In the genomic region with DNA sequence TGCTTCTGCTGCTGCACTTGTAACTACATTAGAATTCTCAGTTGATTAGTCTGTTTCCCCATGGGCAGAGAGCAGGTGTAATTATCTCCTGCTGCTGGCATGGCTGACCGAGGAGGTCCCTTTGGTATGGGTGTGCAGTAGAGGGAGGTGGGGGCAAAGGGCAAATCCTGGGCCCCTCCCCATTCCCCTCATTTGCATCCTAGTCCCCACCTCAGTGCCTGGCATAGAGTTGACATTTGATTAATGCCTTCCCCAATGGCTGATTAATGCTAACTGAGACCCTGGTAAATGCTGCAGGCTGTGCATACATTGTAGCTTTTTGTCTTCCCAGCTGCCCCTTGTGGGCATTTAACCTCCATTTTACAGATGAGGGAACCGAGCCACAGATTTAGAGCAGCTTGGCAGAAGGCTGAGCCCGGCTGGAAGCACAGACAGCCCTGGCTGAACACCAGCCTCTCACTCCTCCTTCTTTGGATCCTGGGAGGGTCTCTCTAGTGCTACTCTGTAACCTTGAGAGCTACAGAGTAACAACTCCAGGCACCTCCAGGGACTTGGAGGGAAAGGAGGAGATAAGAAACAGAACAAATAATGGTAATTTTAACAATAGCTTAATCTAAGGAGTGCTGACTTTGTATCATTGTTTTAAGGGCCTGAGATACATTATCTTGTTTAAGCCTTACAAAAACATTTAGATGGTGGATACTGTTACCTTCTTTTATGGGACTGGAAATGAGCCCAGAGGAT, we compare ENCODE assay signal across 12 cellular contexts. TPM values are rescaled to one million over a fixed set of nuclear protein-coding genes. Genes with fewer than 3 reads are reported as not detected.
A peak's percentile ranks its signal among the peaks of the same experiment; 100 is the strongest.
DNase-seq lines count a peak whose midpoint lies in the region; ATAC-seq and TF ChIP-seq lines count a peak whose summit lies in the region.
"Had no signal": no experiment of that assay in that cellular context is flagged by ENCODE, and none has a peak within 500 bp of the region (broad histone marks: within the 10 kb centered on the region; RNA-seq: fewer than 3 reads in every experiment).

No MANE protein-coding gene starts in this region.

- peaks cover 86% of the 10 kb centered on the region for H3K4me1 Mint-ChIP-seq in activated B cell treated with CpG ODN at 0.5 μM for 24 hours
- H3K4me1 Mint-ChIP-seq in nephron, result peaks cover 36% of the 10 kb centered on the region

- dilution Hi-C loops in mammary epithelial cell (cut with HindIII; ENCODE audit: low sequenced_read_pairs), result no loop called here

- H3K79me2 ChIP-seq in mammary epithelial cell (ENCODE audit: insufficient read depth, low read length), result no peaks in the 10 kb centered on the region
- no peaks in the 10 kb centered on the region for H3K79me2 ChIP-seq in PC-3 (ENCODE audit: low read length)

- H3K4me1 ChIP-seq in mammary epithelial cell (ENCODE audit: insufficient read depth, low read length) (peaks cover 6% of the 10 kb centered on the region), PC-3 (ENCODE audit: insufficient read depth, low read length) (no peaks in the 10 kb centered on the region; the same call in 1 of the 2 replicates)

- H3K9me3 ChIP-seq in mammary epithelial cell (replicated peaks; ENCODE audit: insufficient read depth, low read length) (no peaks in the 10 kb centered on the region), PC-3 (ENCODE audit: low read length) (no peaks in the 10 kb centered on the region)

- TF ChIP-seq CTCF in activated B cell treated with CpG ODN at 0.5 μM for 24 hours (IDR thresholded peaks at IDR 0.05) (no peak), nephron (IDR thresholded peaks at IDR 0.05; ENCODE audit: unreplicated experiment in 3 of 3) (no peak), mammary epithelial cell (conservative IDR thresholded peaks at IDR 0.05 in 1 of 2, IDR thresholded peaks at IDR 0.05 in 1 of 2; ENCODE audit: extremely low read depth in 1 of 2, insufficient read depth in 1 of 2, low read depth in 1 of 2, low read length in 2 of 2) (no peak), PC-3 (conservative IDR thresholded peaks at IDR 0.05; ENCODE audit: low read depth, low read length) (no peak)

- H3K4me3 Mint-ChIP-seq in activated B cell treated with CpG ODN at 0.5 μM for 24 hours, result peak overlapping the region; percentile 77
- H3K4me3 Mint-ChIP-seq in nephron, result peak overlapping the region in 1 of 3 experiments; percentile 26
- H3K4me3 Mint-ChIP-seq: activated T-cell treated with anti-CD3 and anti-CD28 coated beads, Interleukin-2, amount 50 U/mL, for 24 hours; T-cell had no signal

- WGBS in mammary epithelial cell (ENCODE audit: low coverage, missing lambda C conversion rate), result 33% methylated on average over 3 of the region's 3 CpGs

- H2AFZ ChIP-seq in mammary epithelial cell (ENCODE audit: low read depth, low read length) (no peak overlapping the region), PC-3 (ENCODE audit: low read length) (no peak overlapping the region)

- H3K27ac Mint-ChIP-seq in activated B cell treated with CpG ODN at 0.5 μM for 24 hours, result peak overlapping the region; percentile 86
- H3K27ac Mint-ChIP-seq in nephron, result peak overlapping the region; percentile 52 to 76 (median 66)
- H3K27ac Mint-ChIP-seq: activated T-cell treated with anti-CD3 and anti-CD28 coated beads, Interleukin-2, amount 50 U/mL, for 24 hours; T-cell had no signal

- DNase-seq in activated B cell treated with CpG ODN at 0.5 μM for 24 hours, result no peak
- no peak for DNase-seq in mammary epithelial cell
- DNase-seq in NCI-H446 treated with DMSO at 0.1 percent for 48 hours (lab: John Stamatoyannopoulos, UW), result no peak
- DNase-seq in PC-3, result no peak
- DNase-seq: activated T-cell treated with anti-CD3 and anti-CD28 coated beads, Interleukin-2, amount 50 U/mL, for 24 hours; C1 segment of cervical spinal cord; substantia nigra; T-cell had no signal

- no peaks in the 10 kb centered on the region for H3K36me3 ChIP-seq in mammary epithelial cell (ENCODE audit: insufficient read depth, low read length)
- H3K36me3 ChIP-seq in PC-3 (ENCODE audit: low read depth, low read length), result no peaks in the 10 kb centered on the region

- H3K9me2 ChIP-seq in PC-3 (replicated peaks; ENCODE audit: low read length), result no peaks in the 10 kb centered on the region

- POLR2A ChIA-PET in activated B cell treated with CpG ODN at 0.5 μM for 24 hours (lab: Charles Lee) (interaction anchor here (0.5 to 3.8 kb wide), 9 partner anchors 11 to 91 kb away, joined by 3 to 15 read pairs (median 6); no protein-coding TSS in a partner anchor), PC-3 (lab: Charles Lee; ENCODE audit: unreplicated experiment) (no interaction called here)

- H3K9ac ChIP-seq in mammary epithelial cell (ENCODE audit: insufficient read depth, low read length) (no peak overlapping the region), PC-3 (ENCODE audit: low read length) (no peak overlapping the region)

- H3K4me2 ChIP-seq in mammary epithelial cell (ENCODE audit: insufficient read depth, low read depth, low read length) (no peak overlapping the region), PC-3 (ENCODE audit: low read length) (no peak overlapping the region)

- peaks cover 72% of the 10 kb centered on the region for H3K36me3 Mint-ChIP-seq in activated B cell treated with CpG ODN at 0.5 μM for 24 hours (ENCODE audit: low read depth)
- H3K36me3 Mint-ChIP-seq in nephron (ENCODE audit: low read depth), result no peaks in the 10 kb centered on the region
- H3K36me3 Mint-ChIP-seq: T-cell had no signal

- BruUV-seq in mammary epithelial cell (replicated peaks; lab: Mats Ljungman, UMichigan) (no TSS peak), PC-3 (replicated peaks; lab: Mats Ljungman, UMichigan) (no TSS peak)

- H3K27me3 ChIP-seq in mammary epithelial cell (ENCODE audit: insufficient read depth, low read length) (no peaks in the 10 kb centered on the region), PC-3 (ENCODE audit: low read length) (no peaks in the 10 kb centered on the region)

- ATAC-seq in GM18502 (IDR thresholded peaks at IDR 0.05; ENCODE audit: poor library complexity, unreplicated experiment), result peak; percentile 34
- ATAC-seq in HG03280 (IDR thresholded peaks at IDR 0.05; ENCODE audit: unreplicated experiment), result peak; percentile 38
- ATAC-seq in activated B cell treated with CpG ODN at 0.5 μM for 24 hours (ENCODE audit: low read depth), result peak; percentile 47
- no peak for ATAC-seq in PC-3
- no peak for ATAC-seq in activated CD4-positive, CD25-positive, alpha-beta regulatory T cell treated with anti-CD3 and anti-CD28 coated beads, Interleukin-2, amount 50 U/mL, for 24 hours
- ATAC-seq: T-cell had no signal

- intact Hi-C loops in activated B cell treated with CpG ODN at 0.5 μM for 24 hours (cut with micrococcal nuclease), result loop anchor here (1.0 to 5.0 kb wide), 2 partner anchors 13 to 38 kb away; no protein-coding TSS in a partner anchor
- intact Hi-C loops in mammary epithelial cell (cut with micrococcal nuclease), result no loop called here
- intact Hi-C loops in PC-3 (cut with micrococcal nuclease), result no loop called here

- no peak overlapping the region for H3K4me3 ChIP-seq in mammary epithelial cell (replicated peaks in 1 of 3; ENCODE audit: insufficient read depth in 1 of 3, low read depth in 2 of 3, low read length in 3 of 3)
- no peak overlapping the region for H3K4me3 ChIP-seq in PC-3 (ENCODE audit: low read length)

- in situ Hi-C loops in mammary epithelial cell (cut with MboI; ENCODE audit: low sequenced_read_pairs in 2 of 2), result no loop called here

- H3K27me3 Mint-ChIP-seq in activated B cell treated with CpG ODN at 0.5 μM for 24 hours (no peaks in the 10 kb centered on the region), nephron (ENCODE audit: low read depth) (peaks cover 52% of the 10 kb centered on the region)

- H3K9me3 Mint-ChIP-seq in activated B cell treated with CpG ODN at 0.5 μM for 24 hours (no peaks in the 10 kb centered on the region), nephron (no peaks in the 10 kb centered on the region)
- H3K9me3 Mint-ChIP-seq: activated T-cell treated with anti-CD3 and anti-CD28 coated beads, Interleukin-2, amount 50 U/mL, for 24 hours; T-cell had no signal

- CTCF ChIA-PET in activated B cell treated with CpG ODN at 0.5 μM for 24 hours (lab: Charles Lee) (interaction anchor here (0.8 to 0.9 kb wide), 2 partner anchors 54 to 90 kb away, joined by 3 read pairs; no protein-coding TSS in a partner anchor), mammary epithelial cell (lab: Charles Lee; ENCODE audit: low non-redundant PET) (no interaction called here), PC-3 (lab: Charles Lee) (no interaction called here)

- no peaks in the 10 kb centered on the region for H4K20me1 ChIP-seq in mammary epithelial cell (ENCODE audit: insufficient read depth, low read length)
- H4K20me1 ChIP-seq in PC-3 (ENCODE audit: low read length), result no peaks in the 10 kb centered on the region

- H3K27ac ChIP-seq in mammary epithelial cell (ENCODE audit: insufficient read depth, low read depth, low read length) (no peak overlapping the region), PC-3 (ENCODE audit: low read length) (no peak overlapping the region)

- no peaks in the 10 kb centered on the region for H3F3A ChIP-seq in PC-3 (ENCODE audit: low read length, unreplicated experiment)

RNA-seq across cellular contexts. Expression of a gene that starts 5.1 kb away (rescaled TPM):
- total RNA-seq in activated B cell treated with CpG ODN at 0.5 μM for 24 hours, result 449 and 525 TPM in 2 replicates
- 1 to 10 TPM; 6.9 to 8.2 TPM for total RNA-seq in mammary epithelial cell
- 2.5 TPM for polyA plus RNA-seq in mammary epithelial cell
- polyA minus RNA-seq in mammary epithelial cell, result 15.7 TPM
- total RNA-seq in PC-3 (2014; rRNA removed), result 3.5 and 5.9 TPM in 2 replicates

Comparison
In these comparisons a context has a peak if more than half of its experiments do, and no peak if none do; other contexts are left out.
1. ATAC-seq: peak in GM18502 (single experiment), HG03280 (single experiment) and activated B cell treated with CpG ODN at 0.5 μM for 24 hours (single experiment); none in PC-3 (single experiment) and activated CD4-positive, CD25-positive, alpha-beta regulatory T cell treated with anti-CD3 and anti-CD28 coated beads, Interleukin-2, amount 50 U/mL, for 24 hours (0 of 2).
2. RNA of a gene that starts 5.1 kb away (total RNA-seq): 449 to 525 TPM in activated B cell treated with CpG ODN at 0.5 μM for 24 hours; 6.9 to 8.2 TPM in mammary epithelial cell and 3.5 to 5.9 TPM in PC-3; every median in the first group is over 10 times any median in the second.